18 cellular contexts compared by ENCODE assay signal in the genomic region with DNA sequence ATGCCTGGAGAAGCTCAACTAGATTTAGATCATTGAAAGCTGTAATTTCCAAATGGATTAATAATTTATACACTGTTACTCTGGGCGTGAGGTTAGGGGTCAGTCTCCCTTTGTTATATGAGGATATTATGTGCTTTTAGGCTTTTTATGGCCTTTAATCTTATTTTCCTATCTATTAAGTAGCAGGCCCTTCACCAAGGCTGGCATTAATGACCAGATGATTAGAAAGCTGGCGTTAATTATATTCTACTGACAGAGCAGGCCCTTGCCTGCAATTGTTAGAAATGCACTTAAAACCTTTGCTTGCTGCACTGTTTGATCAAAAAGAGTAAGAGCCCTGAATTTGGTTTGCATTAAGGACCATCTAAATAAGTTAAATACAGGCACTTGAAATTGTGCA.
DNase-seq lines count a peak whose midpoint lies in the region; ATAC-seq and TF ChIP-seq lines count a peak whose summit lies in the region.
"Had no signal": no experiment of that assay in that cellular context is flagged by ENCODE, and none has a peak within 500 bp of the region (broad histone marks: within the 10 kb centered on the region; RNA-seq: fewer than 3 reads in every experiment).

No MANE protein-coding gene starts in this region.

- no peak overlapping the region for H3K9ac ChIP-seq in SK-N-SH
- H3K9ac ChIP-seq: BLaER1 treated with 17β-estradiol and CSF1 and Interleukin-3, amounts not matched to agents 10 nM and 100 nM had no signal

- peaks cover 7% of the 10 kb centered on the region for H3K27me3 Mint-ChIP-seq in endothelial cell (ENCODE audit: unreplicated experiment)
- H3K27me3 Mint-ChIP-seq: B cell; CD4-positive, alpha-beta T cell had no signal

- no peak overlapping the region for H2AFZ ChIP-seq in SK-N-SH (ENCODE audit: low read depth)

- H3K27me3 ChIP-seq in SK-N-SH (ENCODE audit: insufficient read depth) (no peaks in the 10 kb centered on the region), gastroesophageal sphincter (no peaks in the 10 kb centered on the region)
- H3K27me3 ChIP-seq: BLaER1 treated with 17β-estradiol and CSF1 and Interleukin-3, amounts not matched to agents 10 nM and 100 nM had no signal

- DNase-seq in NCI-H1417 (lab: John Stamatoyannopoulos, UW): peak in 2 of 3 experiments; percentile 14 to 59
- DNase-seq in NCI-H1417 treated with DMSO at 0.1 percent for 48 hours (lab: John Stamatoyannopoulos, UW): no peak
- DNase-seq in SK-N-SH: no peak
- DNase-seq in endothelial cell (ENCODE audit: low spot score): no peak
- DNase-seq: AML-193; Caco-2; Calu3; CD4-positive, alpha-beta T cell; CD8-positive, alpha-beta T cell; DMS79 treated with DMSO at 0.1 percent for 48 hours; GF-D8 had no signal

- H3K27ac Mint-ChIP-seq in endothelial cell (ENCODE audit: unreplicated experiment): no peak overlapping the region
- H3K27ac Mint-ChIP-seq: B cell; CD4-positive, alpha-beta T cell; CD8-positive, alpha-beta T cell had no signal

- no peak overlapping the region for H3K4me2 ChIP-seq in SK-N-SH
- H3K4me2 ChIP-seq: A549; BLaER1 treated with 17β-estradiol and CSF1 and Interleukin-3, amounts not matched to agents 10 nM and 100 nM had no signal

- peaks cover 9% of the 10 kb centered on the region for H3K4me1 Mint-ChIP-seq in endothelial cell (ENCODE audit: unreplicated experiment)

- peak overlapping the region in 1 of 2 experiments; percentile 98; a peak in 2 of 4 replicates for H3K27ac ChIP-seq in SK-N-SH (ENCODE audit: low read depth in 2 of 2, low read length in 1 of 2)
- no peak overlapping the region for H3K27ac ChIP-seq in gastroesophageal sphincter
- H3K27ac ChIP-seq: 22Rv1; A549; BLaER1 treated with 17β-estradiol and CSF1 and Interleukin-3, amounts not matched to agents 10 nM and 100 nM; C4-2B had no signal

- no peaks in the 10 kb centered on the region for H3F3A ChIP-seq in SK-N-SH (replicated peaks; ENCODE audit: insufficient read depth)

- ATAC-seq in SK-N-SH treated with all-trans-retinoic acid at 6 μM for 48 hours (no peak), gastroesophageal sphincter (no peak)
- ATAC-seq: A549; CD8-positive, alpha-beta T cell had no signal

- H3K4me3 ChIP-seq in SK-N-SH (ENCODE audit: low read depth in 2 of 2, low read length in 1 of 2) (no peak overlapping the region), gastroesophageal sphincter (no peak overlapping the region)
- H3K4me3 ChIP-seq: A549; BLaER1 treated with 17β-estradiol and CSF1 and Interleukin-3, amounts not matched to agents 10 nM and 100 nM had no signal

- peaks cover 0 to 80% of the 10 kb centered on the region in 2 experiments; a peak in 2 of 4 replicates for H3K4me1 ChIP-seq in SK-N-SH (ENCODE audit: control insufficient read depth in 1 of 2, insufficient read depth in 2 of 2, low read depth in 1 of 2, low read length in 1 of 2)
- H3K4me1 ChIP-seq in gastroesophageal sphincter: peaks cover 0 to 13% (median 0%) of the 10 kb centered on the region in 3 donors
- H3K4me1 ChIP-seq: A549, Caco-2 had no signal

- H3K36me3 ChIP-seq in SK-N-SH (replicated peaks in 1 of 2; ENCODE audit: control insufficient read depth in 1 of 2, insufficient read depth in 2 of 2, low read length in 1 of 2): peaks cover 79 to 97% of the 10 kb centered on the region in 2 experiments
- peaks cover 0 to 93% of the 10 kb centered on the region in 2 donors for H3K36me3 ChIP-seq in gastroesophageal sphincter

- no peak for TF ChIP-seq RAD21 in SK-N-SH (IDR thresholded peaks at IDR 0.05; ENCODE audit: low read length)

- 87% methylated on average over 2 of the region's 2 CpGs for WGBS in SK-N-SH (ENCODE audit: low lambda C conversion rate)
- WGBS in gastroesophageal sphincter (ENCODE audit: low coverage in 1 of 2), 2 donors: 100% methylated on average over 1 to 2 of the region's 2 CpGs

- TF ChIP-seq POLR2A in gastroesophageal sphincter (IDR thresholded peaks at IDR 0.05): no peak

- no peaks in the 10 kb centered on the region for H4K20me1 ChIP-seq in SK-N-SH (ENCODE audit: insufficient read depth)

- TF ChIP-seq EP300 in SK-N-SH (IDR thresholded peaks at IDR 0.05; ENCODE audit: borderline replicate concordance in 1 of 2, low read depth in 1 of 2, low read length in 1 of 2) (peak in 1 of 2 experiments; percentile 87; a peak in 2 of 4 replicates), gastroesophageal sphincter (IDR thresholded peaks at IDR 0.05) (no peak)

- POLR2A ChIA-PET in SK-N-SH (lab: Yijun Ruan, JAX): interaction anchor here (1.0 to 2.1 kb wide), 6 partner anchors 33 to 1804 kb away, joined by 3 to 13 read pairs (median 5); partner anchors contain the start of gene EPAS1

- TF ChIP-seq CTCF in SK-N-SH (IDR thresholded peaks at IDR 0.05): no peak
- no peak for TF ChIP-seq CTCF in endothelial cell (IDR thresholded peaks at IDR 0.05; ENCODE audit: unreplicated experiment)
- TF ChIP-seq CTCF in gastroesophageal sphincter (IDR thresholded peaks at IDR 0.05): no peak

- H3K36me3 Mint-ChIP-seq in endothelial cell (ENCODE audit: low read depth, unreplicated experiment): peaks cover 73% of the 10 kb centered on the region
- H3K36me3 Mint-ChIP-seq: CD8-positive, alpha-beta T cell had no signal

- H3K9me3 ChIP-seq in SK-N-SH (no peaks in the 10 kb centered on the region), gastroesophageal sphincter (peaks cover 0 to 3% (median 0%) of the 10 kb centered on the region in 3 donors)
- H3K9me3 ChIP-seq: Caco-2 had no signal

- no peaks in the 10 kb centered on the region for H3K9me2 ChIP-seq in SK-N-SH

- no peaks in the 10 kb centered on the region for H3K9me3 Mint-ChIP-seq in endothelial cell (ENCODE audit: unreplicated experiment)
- H3K9me3 Mint-ChIP-seq: CD4-positive, alpha-beta T cell; CD8-positive, alpha-beta T cell had no signal

- peaks cover 5% of the 10 kb centered on the region; the same call in 1 of the 2 replicates for H3K79me2 ChIP-seq in SK-N-SH (ENCODE audit: insufficient read depth)

- peak overlapping the region; percentile 74 for H3K4me3 Mint-ChIP-seq in endothelial cell (ENCODE audit: unreplicated experiment)
- H3K4me3 Mint-ChIP-seq: B cell; CD4-positive, alpha-beta T cell; CD8-positive, alpha-beta T cell had no signal

- CTCF ChIA-PET in SK-N-SH (lab: Yijun Ruan, JAX): interaction anchor here (0.8 to 2.5 kb wide), 16 partner anchors 10 to 513 kb away, joined by 3 to 22 read pairs (median 5); no protein-coding TSS in a partner anchor

TF ChIP-seq in SK-N-SH, 30 proteins besides CTCF, POLR2A, EP300 and RAD21 (continues in another document):
- peak; percentile 62 for TF ChIP-seq GATA2 (CRISPR knock-in tag; IDR thresholded peaks at IDR 0.05)
- TF ChIP-seq MXI1 (IDR thresholded peaks at IDR 0.05; ENCODE audit: low read depth, low read length): peak; percentile 6; the same call in 1 of the 2 replicates
- no peak for TF ChIP-seq EZH2phosphoT487 (IDR thresholded peaks at IDR 0.05; ENCODE audit: borderline replicate concordance, low read depth)
- peak; percentile 46 for TF ChIP-seq CHD2 (IDR thresholded peaks at IDR 0.05; ENCODE audit: low read length, partially characterized antibody)
- TF ChIP-seq MEF2A (IDR thresholded peaks at IDR 0.05; ENCODE audit: borderline replicate concordance, low read depth): no peak
- no peak for TF ChIP-seq RCOR1 (IDR thresholded peaks at IDR 0.05; ENCODE audit: low read length)
- no peak for TF ChIP-seq SIN3A (IDR thresholded peaks at IDR 0.05; ENCODE audit: borderline replicate concordance, low read depth, low read length)
- TF ChIP-seq FOXJ3 (CRISPR knock-in tag; IDR thresholded peaks at IDR 0.05): no peak
- no peak for TF ChIP-seq YY1 (IDR thresholded peaks at IDR 0.05; ENCODE audit: low read depth)
- TF ChIP-seq, protein P1, sequence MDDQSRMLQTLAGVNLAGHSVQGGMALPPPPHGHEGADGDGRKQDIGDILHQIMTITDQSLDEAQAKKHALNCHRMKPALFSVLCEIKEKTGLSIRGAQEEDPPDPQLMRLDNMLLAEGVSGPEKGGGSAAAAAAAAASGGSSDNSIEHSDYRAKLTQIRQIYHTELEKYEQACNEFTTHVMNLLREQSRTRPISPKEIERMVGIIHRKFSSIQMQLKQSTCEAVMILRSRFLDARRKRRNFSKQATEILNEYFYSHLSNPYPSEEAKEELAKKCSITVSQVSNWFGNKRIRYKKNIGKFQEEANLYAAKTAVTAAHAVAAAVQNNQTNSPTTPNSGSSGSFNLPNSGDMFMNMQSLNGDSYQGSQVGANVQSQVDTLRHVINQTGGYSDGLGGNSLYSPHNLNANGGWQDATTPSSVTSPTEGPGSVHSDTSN (IDR thresholded peaks at IDR 0.05): no peak

TF ChIP-seq in SK-N-SH treated with all-trans-retinoic acid at 6 μM for 48 hours, 23 proteins besides CTCF, POLR2A, EP300 and RAD21 (continues in another document):
- TF ChIP-seq, protein P2, sequence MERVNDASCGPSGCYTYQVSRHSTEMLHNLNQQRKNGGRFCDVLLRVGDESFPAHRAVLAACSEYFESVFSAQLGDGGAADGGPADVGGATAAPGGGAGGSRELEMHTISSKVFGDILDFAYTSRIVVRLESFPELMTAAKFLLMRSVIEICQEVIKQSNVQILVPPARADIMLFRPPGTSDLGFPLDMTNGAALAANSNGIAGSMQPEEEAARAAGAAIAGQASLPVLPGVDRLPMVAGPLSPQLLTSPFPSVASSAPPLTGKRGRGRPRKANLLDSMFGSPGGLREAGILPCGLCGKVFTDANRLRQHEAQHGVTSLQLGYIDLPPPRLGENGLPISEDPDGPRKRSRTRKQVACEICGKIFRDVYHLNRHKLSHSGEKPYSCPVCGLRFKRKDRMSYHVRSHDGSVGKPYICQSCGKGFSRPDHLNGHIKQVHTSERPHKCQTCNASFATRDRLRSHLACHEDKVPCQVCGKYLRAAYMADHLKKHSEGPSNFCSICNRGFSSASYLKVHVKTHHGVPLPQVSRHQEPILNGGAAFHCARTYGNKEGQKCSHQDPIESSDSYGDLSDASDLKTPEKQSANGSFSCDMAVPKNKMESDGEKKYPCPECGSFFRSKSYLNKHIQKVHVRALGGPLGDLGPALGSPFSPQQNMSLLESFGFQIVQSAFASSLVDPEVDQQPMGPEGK (CRISPR knock-in tag; IDR thresholded peaks at IDR 0.05; ENCODE audit: borderline replicate concordance): no peak
- no peak for TF ChIP-seq ZFP3 (CRISPR knock-in tag; IDR thresholded peaks at IDR 0.05)
- no peak for TF ChIP-seq OSR1 (CRISPR knock-in tag; IDR thresholded peaks at IDR 0.05)
- no peak for TF ChIP-seq SNAI2 (CRISPR knock-in tag; IDR thresholded peaks at IDR 0.05)
- no peak for TF ChIP-seq CSRNP3 (CRISPR knock-in tag; IDR thresholded peaks at IDR 0.05)
- no peak for TF ChIP-seq ISL1 (CRISPR knock-in tag; IDR thresholded peaks at IDR 0.05)

Comparison
In these comparisons a context has a peak if more than half of its experiments do, and no peak if none do; other contexts are left out.
1. DNase-seq: peak in NCI-H1417 (2 of 3); none in NCI-H1417 treated with DMSO at 0.1 percent for 48 hours (single experiment), SK-N-SH (single experiment) and endothelial cell (single experiment).